In genomic region chr10:60910543-60910942, GRCh38 we compare ENCODE assay signal across 12 cellular contexts.
DNase-seq lines count a peak whose midpoint lies in the region; ATAC-seq and TF ChIP-seq lines count a peak whose summit lies in the region.
"Had no signal": no experiment of that assay in that cellular context is flagged by ENCODE, and none has a peak within 500 bp of the region (broad histone marks: within the 10 kb centered on the region; RNA-seq: fewer than 3 reads in every experiment).

No MANE protein-coding gene starts in this region.

- peaks cover 12% of the 10 kb centered on the region for H3K4me1 Mint-ChIP-seq in dendritic cell treated with granulocyte-macrophage colony-stimulating factor and Interleukin-4, amounts not matched to agents 40 ng/mL and 50 ng/mL, for 4 days (ENCODE audit: low read depth)

- intact Hi-C loops in dendritic cell treated with granulocyte-macrophage colony-stimulating factor and Interleukin-4, amounts not matched to agents 40 ng/mL and 50 ng/mL, for 4 days (cut with micrococcal nuclease), result no loop called here

- peak overlapping the region; percentile 18 for H3K4me3 Mint-ChIP-seq in dendritic cell treated with granulocyte-macrophage colony-stimulating factor and Interleukin-4, amounts not matched to agents 40 ng/mL and 50 ng/mL, for 4 days

- peak; percentile 70 for ATAC-seq in GM18873 (IDR thresholded peaks at IDR 0.05; ENCODE audit: low FRiP score, unreplicated experiment)
- peak; percentile 77 for ATAC-seq in HG03520 (IDR thresholded peaks at IDR 0.05; ENCODE audit: unreplicated experiment)
- ATAC-seq in SK-N-SH treated with all-trans-retinoic acid at 6 μM for 48 hours, result no peak
- ATAC-seq in HG02571 (IDR thresholded peaks at IDR 0.05; ENCODE audit: unreplicated experiment), result no peak

- H3K27ac Mint-ChIP-seq in dendritic cell treated with granulocyte-macrophage colony-stimulating factor and Interleukin-4, amounts not matched to agents 40 ng/mL and 50 ng/mL, for 4 days, result no peak overlapping the region

- DNase-seq in pons (ENCODE audit: low spot score) (peak; percentile 70), NCI-H2081 (lab: John Stamatoyannopoulos, UW) (no peak), SIG-M5 (lab: John Stamatoyannopoulos, UW) (no peak)
- DNase-seq: activated T-cell treated with anti-CD3 and anti-CD28 coated beads, Interleukin-2, amount 50 U/mL, for 48 hours; NCI-H1436; small intestine had no signal

- H3K36me3 Mint-ChIP-seq in dendritic cell treated with granulocyte-macrophage colony-stimulating factor and Interleukin-4, amounts not matched to agents 40 ng/mL and 50 ng/mL, for 4 days (ENCODE audit: low read depth), result peaks cover 39% of the 10 kb centered on the region
- H3K36me3 Mint-ChIP-seq: CD8-positive, alpha-beta memory T cell had no signal

- no peaks in the 10 kb centered on the region for H3K27me3 Mint-ChIP-seq in dendritic cell treated with granulocyte-macrophage colony-stimulating factor and Interleukin-4, amounts not matched to agents 40 ng/mL and 50 ng/mL, for 4 days

- peaks cover 16% of the 10 kb centered on the region for H3K9me3 Mint-ChIP-seq in dendritic cell treated with granulocyte-macrophage colony-stimulating factor and Interleukin-4, amounts not matched to agents 40 ng/mL and 50 ng/mL, for 4 days
- H3K9me3 Mint-ChIP-seq: CD8-positive, alpha-beta memory T cell had no signal

TF ChIP-seq in SK-N-SH treated with all-trans-retinoic acid at 6 μM for 48 hours, 23 proteins besides CTCF, POLR2A, EP300 and RAD21:
- TF ChIP-seq ZFP30 (CRISPR knock-in tag; IDR thresholded peaks at IDR 0.05) (no peak), CSDC2 (CRISPR knock-in tag; IDR thresholded peaks at IDR 0.05) (no peak), OSR1 (CRISPR knock-in tag; IDR thresholded peaks at IDR 0.05) (no peak), CSRNP3 (CRISPR knock-in tag; IDR thresholded peaks at IDR 0.05) (no peak), TSHZ2 (CRISPR knock-in tag; IDR thresholded peaks at IDR 0.05) (no peak), TOX (CRISPR knock-in tag; IDR thresholded peaks at IDR 0.05; ENCODE audit: borderline replicate concordance) (no peak), RARB (CRISPR knock-in tag; IDR thresholded peaks at IDR 0.05) (no peak), SNAI2 (CRISPR knock-in tag; IDR thresholded peaks at IDR 0.05) (no peak), BACH2 (CRISPR knock-in tag; IDR thresholded peaks at IDR 0.05; ENCODE audit: borderline replicate concordance) (no peak), ZNF70 (CRISPR knock-in tag; IDR thresholded peaks at IDR 0.05) (no peak), ISL1 (CRISPR knock-in tag; IDR thresholded peaks at IDR 0.05) (no peak), POU6F1 (CRISPR knock-in tag; IDR thresholded peaks at IDR 0.05; ENCODE audit: borderline replicate concordance, low read depth) (no peak), ZFP3 (CRISPR knock-in tag; IDR thresholded peaks at IDR 0.05) (no peak)
TF ChIP-seq in SK-N-SH treated with all-trans-retinoic acid at 6 μM for 48 hours: peak in this region for 0.

Comparison
In these comparisons a context has a peak if more than half of its experiments do, and no peak if none do; other contexts are left out.
1. ATAC-seq: peak in GM18873 (single experiment) and HG03520 (single experiment); none in SK-N-SH treated with all-trans-retinoic acid at 6 μM for 48 hours (single experiment) and HG02571 (single experiment).